8 cellular contexts compared by ENCODE assay signal in the genomic region with DNA sequence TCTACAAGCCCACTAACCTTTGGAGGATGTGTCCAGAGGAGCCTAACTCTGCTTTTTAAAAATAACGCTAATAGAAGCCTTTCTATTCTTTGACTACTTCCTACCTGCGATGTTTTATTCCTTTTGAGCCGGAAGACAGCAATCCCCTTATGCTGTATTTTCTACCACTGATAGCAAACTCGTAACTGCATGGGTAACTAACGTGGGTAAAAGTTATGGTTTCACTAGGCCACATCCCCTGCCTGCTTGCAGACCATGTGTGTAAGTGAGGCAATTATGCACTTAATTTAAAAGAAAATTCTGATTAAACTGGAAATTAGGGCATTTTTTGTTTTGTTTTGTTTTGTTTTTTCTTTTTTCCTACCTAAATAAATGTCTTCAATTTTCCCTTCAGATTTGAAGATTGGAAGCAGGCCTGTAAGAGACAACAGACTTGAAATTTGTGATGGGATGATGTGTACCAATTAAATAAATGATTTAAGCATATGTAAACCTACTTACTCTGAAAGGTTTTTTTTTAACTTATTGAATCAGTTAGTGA. TPM values are rescaled to one million over a fixed set of nuclear protein-coding genes. Genes with fewer than 3 reads are reported as not detected.
DNase-seq lines count a peak whose midpoint lies in the region; ATAC-seq and TF ChIP-seq lines count a peak whose summit lies in the region.

No MANE protein-coding gene starts in this region.

- peak; percentile 30 for DNase-seq in GF-D8 (lab: John Stamatoyannopoulos, UW)
- peak; percentile 5 for DNase-seq in HT-29 (ENCODE audit: low spot score)
- no peak for DNase-seq in activated naive CD8-positive, alpha-beta T cell treated with anti-CD3 and anti-CD28 coated beads for 36 hours
- no peak for DNase-seq in spleen
- no peak for DNase-seq in NCI-H187 treated with DMSO at 0.1 percent for 48 hours (lab: John Stamatoyannopoulos, UW)
- DNase-seq in retina = no peak

- intact Hi-C loops in spleen (cut with DNase I; ENCODE audit: low total_unique reads) = no loop called here

- no peaks in the 10 kb centered on the region for H3K9me3 ChIP-seq in spleen

- H3K9me3 Mint-ChIP-seq in activated naive CD8-positive, alpha-beta T cell treated with anti-CD3 and anti-CD28 coated beads for 36 hours = no peaks in the 10 kb centered on the region

- H3K27me3 ChIP-seq in spleen (replicated peaks in 1 of 7) = no peaks in the 10 kb centered on the region

- no peaks in the 10 kb centered on the region for H3K27me3 Mint-ChIP-seq in activated naive CD8-positive, alpha-beta T cell treated with anti-CD3 and anti-CD28 coated beads for 36 hours

- peak overlapping the region; percentile 99 for H3K27ac Mint-ChIP-seq in activated naive CD8-positive, alpha-beta T cell treated with anti-CD3 and anti-CD28 coated beads for 36 hours

- peaks cover 0 to 41% (median 24%) of the 10 kb centered on the region in 6 donors for H3K36me3 ChIP-seq in spleen

- TF ChIP-seq POLR2A in spleen (IDR thresholded peaks at IDR 0.05) = no peak

- peaks cover 11% of the 10 kb centered on the region for H3K36me3 Mint-ChIP-seq in activated naive CD8-positive, alpha-beta T cell treated with anti-CD3 and anti-CD28 coated beads for 36 hours

- H3K4me1 Mint-ChIP-seq in activated naive CD8-positive, alpha-beta T cell treated with anti-CD3 and anti-CD28 coated beads for 36 hours = peaks cover 24% of the 10 kb centered on the region

- WGBS in spleen, 5 donors = 0 to 1% (median 1%) methylated on average over 5 of the region's 5 CpGs

- no peak for TF ChIP-seq CTCF in spleen (IDR thresholded peaks at IDR 0.05 in 8 of 11, conservative IDR thresholded peaks at IDR 0.05 in 3 of 11)

- peaks cover 14 to 43% (median 32%) of the 10 kb centered on the region in 6 donors for H3K4me1 ChIP-seq in spleen

- peak overlapping the region; percentile 96 to 99 (median 98) for H3K27ac ChIP-seq in spleen

- peak overlapping the region; percentile 99 for H3K4me3 Mint-ChIP-seq in activated naive CD8-positive, alpha-beta T cell treated with anti-CD3 and anti-CD28 coated beads for 36 hours

- H3K4me3 ChIP-seq in iPS-11a (ENCODE audit: low read depth, low read length) (peak overlapping the region; percentile 85), spleen (peak overlapping the region; percentile 55 to 79 (median 68))

- peak; percentile 29 for ATAC-seq in GM21367 (IDR thresholded peaks at IDR 0.05; ENCODE audit: unreplicated experiment)

RNA-seq across cellular contexts. Expression of a gene that starts 0.9 kb away (rescaled TPM):
- 4.3 and 5.0 TPM in 2 replicates for total RNA-seq in HT-29 (2014; rRNA removed; shearing (Covaris generic))
- 10 to 100 TPM; 29.4 to 29.9 TPM for total RNA-seq in activated naive CD8-positive, alpha-beta T cell treated with anti-CD3 and anti-CD28 coated beads for 36 hours
- 10 to 100 TPM; 20.0 to 29.6 (median 24.7) TPM for total RNA-seq in spleen
- polyA plus RNA-seq in spleen = 10 to 100 TPM in 2 of 3 donors, 1 to 10 TPM in 1; 9.5 to 12.3 (median 11.3) TPM

RNA-seq across cellular contexts. Expression of a gene that starts 40.4 kb away (rescaled TPM):
- total RNA-seq in HT-29 (2014; rRNA removed; shearing (Covaris generic)) = not detected in 2 replicates
- total RNA-seq in activated naive CD8-positive, alpha-beta T cell treated with anti-CD3 and anti-CD28 coated beads for 36 hours = not detected
- 1 to 10 TPM; 1.6 to 9.6 (median 3.4) TPM for total RNA-seq in spleen
- polyA plus RNA-seq in spleen = 1 to 10 TPM; 1.9 to 2.8 (median 2.7) TPM

Comparison
In these comparisons a context has a peak if more than half of its experiments do, and no peak if none do; other contexts are left out.
1. DNase-seq: peak in GF-D8 (single experiment) and HT-29 (single experiment); none in activated naive CD8-positive, alpha-beta T cell treated with anti-CD3 and anti-CD28 coated beads for 36 hours (single experiment), spleen (single experiment), NCI-H187 treated with DMSO at 0.1 percent for 48 hours (single experiment) and retina (single experiment).